In the genomic region with DNA sequence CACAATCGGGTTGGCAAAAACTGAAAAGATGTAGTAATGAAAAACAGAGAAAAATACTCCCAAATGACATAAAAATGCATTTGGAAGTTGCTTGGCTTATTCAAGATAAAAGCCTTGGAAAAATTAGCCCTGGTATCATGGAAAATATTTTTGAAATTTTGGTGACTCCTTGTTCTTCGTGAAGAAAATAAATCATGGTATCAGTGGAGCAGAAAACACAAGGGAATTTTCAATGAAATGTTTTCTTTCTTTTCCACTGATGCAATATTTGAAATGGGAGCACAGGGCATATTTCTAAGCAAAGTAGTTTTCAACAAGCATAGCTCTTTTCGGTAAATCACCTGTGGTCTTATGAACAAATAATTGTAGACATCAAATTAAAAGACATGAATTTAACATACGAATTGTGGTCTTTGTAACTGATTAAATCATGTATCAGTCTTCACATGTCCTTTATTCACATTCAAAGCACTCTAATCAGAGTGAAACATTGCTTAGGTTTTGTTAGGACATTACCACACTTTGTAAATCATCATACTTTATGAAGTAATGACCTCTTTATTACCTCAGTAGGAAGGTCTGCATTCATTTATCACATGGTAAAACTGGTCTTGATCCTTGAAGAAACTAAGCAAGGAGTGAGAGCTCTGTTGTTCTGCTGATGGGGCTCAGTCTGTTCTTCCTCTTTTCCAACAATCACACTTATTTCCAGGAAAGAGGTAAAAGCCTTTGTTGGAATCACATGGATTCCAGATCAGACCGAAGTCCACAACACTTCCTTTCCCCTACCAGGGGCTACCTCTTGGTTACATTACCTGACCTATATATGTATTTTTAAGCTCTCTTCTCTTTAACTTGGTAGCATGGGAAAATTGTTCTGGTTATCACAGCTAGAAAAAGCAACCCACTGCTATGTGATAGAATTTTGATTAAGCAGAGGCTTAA, we compare ENCODE assay signal across 23 cellular contexts.
DNase-seq lines count a peak whose midpoint lies in the region; ATAC-seq, FAIRE-seq and TF ChIP-seq lines count a peak whose summit lies in the region.
"Had no signal": no experiment of that assay in that cellular context is flagged by ENCODE, and none has a peak within 500 bp of the region (broad histone marks: within the 10 kb centered on the region; RNA-seq: fewer than 3 reads in every experiment).

No MANE protein-coding gene starts in this region.

- H3K4me1 ChIP-seq in H9 (ENCODE audit: insufficient read depth, low read length) (peaks cover 7% of the 10 kb centered on the region; the same call in 1 of the 2 replicates), endothelial cell of umbilical vein (ENCODE audit: control insufficient read depth, extremely low read depth, insufficient read depth, low read length) (peaks cover 9% of the 10 kb centered on the region), right cardiac atrium (ENCODE audit: control insufficient read depth, insufficient read depth, low read length) (peaks cover 6% of the 10 kb centered on the region), sigmoid colon (peaks cover 0 to 35% (median 22%) of the 10 kb centered on the region in 4 donors)

- TF ChIP-seq CTCF in H9 (conservative IDR thresholded peaks at IDR 0.05) (no peak), endothelial cell of umbilical vein (IDR thresholded peaks at IDR 0.05; ENCODE audit: extremely low read depth in 1 of 2, insufficient read depth in 1 of 2, low read depth in 1 of 2, low read length in 2 of 2) (no peak), sigmoid colon (IDR thresholded peaks at IDR 0.05) (no peak)

- H3K9me1 ChIP-seq in endothelial cell of umbilical vein (replicated peaks; ENCODE audit: control insufficient read depth, extremely low read depth, insufficient read depth, low read length), result no peaks in the 10 kb centered on the region

- H3K27me3 ChIP-seq in H9 (ENCODE audit: insufficient read depth, low read length), result no peaks in the 10 kb centered on the region
- no peaks in the 10 kb centered on the region for H3K27me3 ChIP-seq in endothelial cell of umbilical vein (ENCODE audit: control insufficient read depth in 2 of 2, insufficient read depth in 2 of 2, low read length in 2 of 2)
- H3K27me3 ChIP-seq in right cardiac atrium (ENCODE audit: control insufficient read depth, insufficient read depth), result no peaks in the 10 kb centered on the region
- no peaks in the 10 kb centered on the region for H3K27me3 ChIP-seq in sigmoid colon

- dilution Hi-C loops in endothelial cell of umbilical vein (cut with MboI; ENCODE audit: extremely low pct_ligation_motif_present, low sequenced_read_pairs), result no loop called here

- H3K79me1 ChIP-seq in H9 (ENCODE audit: insufficient read depth, low read depth, low read length, poor library complexity, severe bottlenecking), result no peaks in the 10 kb centered on the region

- no peak overlapping the region for H2BK120ac ChIP-seq in H9 (ENCODE audit: low read depth, low read length, poor library complexity, severe bottlenecking)

- peaks cover 35 to 44% of the 10 kb centered on the region in 2 experiments for H3K4me1 Mint-ChIP-seq in H9
- H3K4me1 Mint-ChIP-seq: activated CD4-positive, alpha-beta T cell treated with anti-CD3 and anti-CD28 coated beads for 36 hours; activated naive CD8-positive, alpha-beta T cell treated with anti-CD3 and anti-CD28 coated beads, Interleukin-2, amount 10 ng/mL, durations not matched to agents 7 days and 5 days had no signal

- H2AK5ac ChIP-seq in H9 (ENCODE audit: insufficient read length, low read length), result no peak overlapping the region

- no peak overlapping the region for H3K4me2 ChIP-seq in H9 (ENCODE audit: insufficient read depth, insufficient read length, low read length)
- H3K4me2 ChIP-seq in endothelial cell of umbilical vein (ENCODE audit: insufficient read depth, low read length), result no peak overlapping the region

- H3T11ph ChIP-seq in H9 (ENCODE audit: low read length), result peak overlapping the region; percentile 85

- H2BK12ac ChIP-seq in H9 (ENCODE audit: insufficient read length, low read depth, low read length), result no peak overlapping the region

- no peaks in the 10 kb centered on the region for H3K36me3 ChIP-seq in endothelial cell of umbilical vein (ENCODE audit: control insufficient read depth in 2 of 2, extremely low read depth in 1 of 2, insufficient read depth in 2 of 2, low read length in 2 of 2)
- no peaks in the 10 kb centered on the region for H3K36me3 ChIP-seq in sigmoid colon

- H3K27ac ChIP-seq in H9 (ENCODE audit: insufficient read length, low read depth, low read length) (no peak overlapping the region), endothelial cell of umbilical vein (ENCODE audit: insufficient read depth, low read depth, low read length) (no peak overlapping the region), right cardiac atrium (ENCODE audit: low read length) (peak overlapping the region; percentile 64), sigmoid colon (peak overlapping the region; percentile 4 to 64 (median 62))
- H3K27ac ChIP-seq: C4-2B, epithelial cell of prostate had no signal

- CTCF ChIA-PET in endothelial cell of umbilical vein (lab: Charles Lee), result interaction anchor here (1.2 to 2.2 kb wide), 3 partner anchors 42 to 460 kb away, joined by 3 to 6 read pairs (median 5); no protein-coding TSS in a partner anchor

- intact Hi-C loops in endothelial cell of umbilical vein (cut with micrococcal nuclease), result no loop called here
- intact Hi-C loops in right cardiac atrium (cut with DNase I), result loop anchor here in 2 of 4 donors (5.0 to 10.0 kb wide), 2 partner anchors 103 to 170 kb away; no protein-coding TSS in a partner anchor
- intact Hi-C loops in sigmoid colon (cut with DNase I), result no loop called here

- no peak for TF ChIP-seq POLR2A in endothelial cell of umbilical vein (IDR thresholded peaks at IDR 0.05; ENCODE audit: low read depth, low read length)
- TF ChIP-seq POLR2A in sigmoid colon (IDR thresholded peaks at IDR 0.05), result no peak

- no peaks in the 10 kb centered on the region for H3K36me3 Mint-ChIP-seq in H9 (ENCODE audit: insufficient read depth in 1 of 3, low read depth in 3 of 3)
- H3K36me3 Mint-ChIP-seq: activated naive CD8-positive, alpha-beta T cell treated with anti-CD3 and anti-CD28 coated beads, Interleukin-2, amount 10 ng/mL, durations not matched to agents 7 days and 5 days had no signal

- no peak overlapping the region for H4K91ac ChIP-seq in H9 (ENCODE audit: insufficient read length, low read depth, low read length)

- no peak overlapping the region for H3K14ac ChIP-seq in H9 (ENCODE audit: insufficient read depth, low read length)

- no peak overlapping the region for H3K27ac Mint-ChIP-seq in H9
- H3K27ac Mint-ChIP-seq: activated CD4-positive, alpha-beta T cell treated with anti-CD3 and anti-CD28 coated beads for 36 hours; activated naive CD8-positive, alpha-beta T cell treated with anti-CD3 and anti-CD28 coated beads, Interleukin-2, amount 10 ng/mL, durations not matched to agents 7 days and 5 days had no signal

- no peak overlapping the region for H3K23ac ChIP-seq in H9 (ENCODE audit: insufficient read length, low read depth, low read length)

- no TSS peak for BruUV-seq in endothelial cell of umbilical vein (replicated peaks; lab: Mats Ljungman, UMichigan)

- no peak overlapping the region for H2BK20ac ChIP-seq in H9 (ENCODE audit: low read depth, low read length, poor library complexity, severe bottlenecking)

- H3K4me3 ChIP-seq in endothelial cell of umbilical vein (replicated peaks in 1 of 3; ENCODE audit: insufficient read depth in 1 of 3, low read depth in 1 of 3, low read length in 3 of 3) (no peak overlapping the region), right cardiac atrium (ENCODE audit: low read length) (no peak overlapping the region), sigmoid colon (no peak overlapping the region)
- H3K4me3 ChIP-seq: mucosa of descending colon had no signal

- H3K9me3 Mint-ChIP-seq in H9, result no peaks in the 10 kb centered on the region
- H3K9me3 Mint-ChIP-seq: activated naive CD8-positive, alpha-beta T cell treated with anti-CD3 and anti-CD28 coated beads, Interleukin-2, amount 10 ng/mL, durations not matched to agents 7 days and 5 days had no signal

- H3K18ac ChIP-seq in H9 (ENCODE audit: insufficient read length, low read depth, low read length), result no peak overlapping the region

- no peak overlapping the region for H2BK15ac ChIP-seq in H9 (ENCODE audit: low read depth, low read length)

- DNase-seq in H9 (no peak), endothelial cell of umbilical vein (ENCODE audit: low read depth, low spot score) (no peak), right cardiac atrium (no peak), sigmoid colon (no peak), HUDEP-2 (lab: John Stamatoyannopoulos, UW; ENCODE audit: unreplicated experiment in 76 of 76) (no peak)
- DNase-seq in activated CD8-positive, alpha-beta memory T cell treated with anti-CD3 and anti-CD28 coated beads, Interleukin-2, amount 50 U/mL, for 4 hours, result no peak
- DNase-seq in activated effector memory CD4-positive, alpha-beta T cell treated with anti-CD3 and anti-CD28 coated beads, Interleukin-2, amount 50 U/mL, for 16 hours, result no peak
- DNase-seq: ACHN; activated CD4-positive, alpha-beta T cell treated with anti-CD3 and anti-CD28 coated beads for 36 hours; activated naive CD8-positive, alpha-beta T cell treated with anti-CD3 and anti-CD28 coated beads, Interleukin-2, amount 10 ng/mL, durations not matched to agents 7 days and 5 days; DMS 273 treated with DMSO at 0.1 percent for 48 hours; left colon; mucosa of descending colon; NCI-H1436; NCI-H2171 treated with DMSO at 0.1 percent for 48 hours; NCI-H526 treated with DMSO at 0.1 percent for 48 hours; retina; substantia nigra had no signal

- POLR2A ChIA-PET in endothelial cell of umbilical vein (lab: Charles Lee), result no interaction called here

- no peaks in the 10 kb centered on the region for H4K20me1 ChIP-seq in H9 (ENCODE audit: control insufficient read depth, insufficient read depth, insufficient read length)
- no peaks in the 10 kb centered on the region for H4K20me1 ChIP-seq in endothelial cell of umbilical vein (replicated peaks; ENCODE audit: control insufficient read depth, extremely low read depth, insufficient read depth, low read length)

- no CpG with 5 or more reads among the region's 5 CpGs for WGBS in H9 (ENCODE audit: extremely low coverage, insufficient read length, low lambda C conversion rate)
- WGBS in right cardiac atrium, result 51% methylated on average over 5 of the region's 5 CpGs
- WGBS in sigmoid colon, 2 donors, result 85 to 87% methylated on average over 5 of the region's 5 CpGs

- H3K9ac ChIP-seq in H9 (ENCODE audit: extremely low read depth, insufficient read length, low read length), result no peak overlapping the region
- no peak overlapping the region for H3K9ac ChIP-seq in endothelial cell of umbilical vein (replicated peaks; ENCODE audit: extremely low read depth, insufficient read depth, low read length)

- ATAC-seq in right cardiac atrium (peak; percentile 20 to 52), GM19452 (IDR thresholded peaks at IDR 0.05; ENCODE audit: unreplicated experiment) (no peak)
- ATAC-seq: activated CD4-positive, alpha-beta T cell treated with anti-CD3 and anti-CD28 coated beads for 36 hours; left colon; mucosa of descending colon had no signal

- no peak overlapping the region for H2BK5ac ChIP-seq in H9 (ENCODE audit: insufficient read length, low read length)

- no peaks in the 10 kb centered on the region for H3K79me2 ChIP-seq in H9 (ENCODE audit: insufficient read depth, low read length)
- H3K79me2 ChIP-seq in endothelial cell of umbilical vein (ENCODE audit: control insufficient read depth, insufficient read depth, low read length), result no peaks in the 10 kb centered on the region

- no peak overlapping the region for H4K8ac ChIP-seq in H9 (replicated peaks; ENCODE audit: insufficient read length, low read depth, low read length)

- no peaks in the 10 kb centered on the region for H3K27me3 Mint-ChIP-seq in H9 (ENCODE audit: low read depth)

- no peak overlapping the region for H4K5ac ChIP-seq in H9 (ENCODE audit: insufficient read length, low read depth, low read length)

- H3K23me2 ChIP-seq in H9 (ENCODE audit: insufficient read length, low read depth, low read length, poor library complexity, severe bottlenecking), result no peaks in the 10 kb centered on the region

- no peak overlapping the region for H3K56ac ChIP-seq in H9 (ENCODE audit: insufficient read length, low read depth, low read length)

- FAIRE-seq in endothelial cell of umbilical vein (lab: Jason Lieb, UNC), result no peak
- FAIRE-seq: bronchial epithelial cell, G401.6 had no signal

- no peak overlapping the region for H3K4ac ChIP-seq in H9 (ENCODE audit: low read depth, low read length)

- H3K9me3 ChIP-seq in H9 (ENCODE audit: control insufficient read depth, low read depth, low read length), result no peaks in the 10 kb centered on the region
- no peaks in the 10 kb centered on the region for H3K9me3 ChIP-seq in endothelial cell of umbilical vein (replicated peaks; ENCODE audit: control insufficient read depth, insufficient read depth, low read length)
- H3K9me3 ChIP-seq in right cardiac atrium (ENCODE audit: control insufficient read depth, low read length), result no peaks in the 10 kb centered on the region
- H3K9me3 ChIP-seq in sigmoid colon, result no peaks in the 10 kb centered on the region
- H3K9me3 ChIP-seq: mucosa of descending colon had no signal

- H2AFZ ChIP-seq in H9 (ENCODE audit: low read length) (no peak overlapping the region), endothelial cell of umbilical vein (ENCODE audit: low read depth, low read length) (peak overlapping the region; percentile 37)

- TF ChIP-seq EP300 in sigmoid colon (IDR thresholded peaks at IDR 0.05), result no peak

- no peak overlapping the region for H3K4me3 Mint-ChIP-seq in H9
- H3K4me3 Mint-ChIP-seq: activated CD4-positive, alpha-beta T cell treated with anti-CD3 and anti-CD28 coated beads for 36 hours; activated naive CD8-positive, alpha-beta T cell treated with anti-CD3 and anti-CD28 coated beads, Interleukin-2, amount 10 ng/mL, durations not matched to agents 7 days and 5 days had no signal

Comparison
In these comparisons a context has a peak if more than half of its experiments do, and no peak if none do; other contexts are left out.
1. H3K27ac ChIP-seq: peak in right cardiac atrium (single experiment) and sigmoid colon (4 of 4); none in H9 (single experiment) and endothelial cell of umbilical vein (single experiment).